In the genomic region with DNA sequence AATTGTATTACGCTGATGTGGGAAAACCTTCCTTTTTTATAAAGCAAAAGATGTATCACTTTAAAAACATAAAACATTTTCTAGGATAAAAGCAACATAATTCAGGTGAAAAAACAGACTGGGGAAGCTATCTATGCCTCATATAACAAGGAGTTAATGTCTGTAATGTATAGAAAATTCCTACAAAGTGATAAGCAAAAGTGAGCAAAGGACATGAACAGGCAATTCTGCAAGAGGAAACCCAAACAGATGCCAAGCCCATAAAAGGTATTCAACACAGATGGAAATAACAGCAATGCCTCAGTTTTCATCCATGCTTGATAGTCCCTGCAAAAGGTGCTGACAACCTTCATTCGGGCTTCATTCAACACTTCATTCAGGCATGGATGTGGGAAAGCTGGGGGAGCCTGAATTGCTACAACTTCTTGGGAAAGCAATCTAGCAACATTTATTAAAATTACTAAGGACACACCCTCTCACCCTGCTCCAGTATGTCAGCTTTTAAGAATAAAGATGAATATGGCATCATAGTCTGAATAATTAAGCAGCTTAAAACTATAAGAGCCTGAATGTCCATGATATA, we compare ENCODE assay signal across 1 cellular context.
TF ChIP-seq lines count a peak whose summit lies in the region.

No MANE protein-coding gene starts in this region.

TF ChIP-seq in HepG2, 621 proteins besides CTCF, POLR2A, EP300 and RAD21 (continued from another document):
- TF ChIP-seq, protein P1, sequence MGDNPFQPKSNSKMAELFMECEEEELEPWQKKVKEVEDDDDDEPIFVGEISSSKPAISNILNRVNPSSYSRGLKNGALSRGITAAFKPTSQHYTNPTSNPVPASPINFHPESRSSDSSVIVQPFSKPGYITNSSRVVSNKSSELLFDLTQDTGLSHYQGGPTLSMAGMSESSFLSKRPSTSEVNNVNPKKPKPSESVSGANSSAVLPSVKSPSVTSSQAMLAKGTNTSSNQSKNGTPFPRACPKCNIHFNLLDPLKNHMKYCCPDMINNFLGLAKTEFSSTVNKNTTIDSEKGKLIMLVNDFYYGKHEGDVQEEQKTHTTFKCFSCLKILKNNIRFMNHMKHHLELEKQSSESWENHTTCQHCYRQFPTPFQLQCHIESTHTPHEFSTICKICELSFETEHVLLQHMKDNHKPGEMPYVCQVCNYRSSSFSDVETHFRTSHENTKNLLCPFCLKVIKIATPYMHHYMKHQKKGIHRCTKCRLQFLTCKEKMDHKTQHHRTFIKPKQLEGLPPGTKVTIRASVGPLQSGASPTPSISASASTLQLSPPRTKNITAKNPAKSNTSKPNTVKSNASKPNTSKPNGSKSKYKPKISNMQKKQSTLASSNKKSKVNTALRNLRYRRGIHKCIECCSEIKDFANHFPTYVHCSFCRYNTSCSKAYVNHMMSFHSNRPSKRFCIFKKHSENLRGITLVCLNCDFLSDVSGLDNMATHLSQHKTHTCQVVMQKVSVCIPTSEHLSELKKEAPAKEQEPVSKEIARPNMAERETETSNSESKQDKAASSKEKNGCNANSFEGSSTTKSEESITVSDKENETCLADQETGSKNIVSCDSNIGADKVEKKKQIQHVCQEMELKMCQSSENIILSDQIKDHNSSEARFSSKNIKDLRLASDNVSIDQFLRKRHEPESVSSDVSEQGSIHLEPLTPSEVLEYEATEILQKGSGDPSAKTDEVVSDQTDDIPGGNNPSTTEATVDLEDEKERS (CRISPR knock-in tag; IDR thresholded peaks at IDR 0.05) = no peak
- TF ChIP-seq, protein P2, sequence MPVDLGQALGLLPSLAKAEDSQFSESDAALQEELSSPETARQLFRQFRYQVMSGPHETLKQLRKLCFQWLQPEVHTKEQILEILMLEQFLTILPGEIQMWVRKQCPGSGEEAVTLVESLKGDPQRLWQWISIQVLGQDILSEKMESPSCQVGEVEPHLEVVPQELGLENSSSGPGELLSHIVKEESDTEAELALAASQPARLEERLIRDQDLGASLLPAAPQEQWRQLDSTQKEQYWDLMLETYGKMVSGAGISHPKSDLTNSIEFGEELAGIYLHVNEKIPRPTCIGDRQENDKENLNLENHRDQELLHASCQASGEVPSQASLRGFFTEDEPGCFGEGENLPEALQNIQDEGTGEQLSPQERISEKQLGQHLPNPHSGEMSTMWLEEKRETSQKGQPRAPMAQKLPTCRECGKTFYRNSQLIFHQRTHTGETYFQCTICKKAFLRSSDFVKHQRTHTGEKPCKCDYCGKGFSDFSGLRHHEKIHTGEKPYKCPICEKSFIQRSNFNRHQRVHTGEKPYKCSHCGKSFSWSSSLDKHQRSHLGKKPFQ (CRISPR knock-in tag; IDR thresholded peaks at IDR 0.05; ENCODE audit: insufficient replicate concordance) = no peak
- no peak for TF ChIP-seq TCF7 (IDR thresholded peaks at IDR 0.05; ENCODE audit: low read depth)
- TF ChIP-seq, protein P3, sequence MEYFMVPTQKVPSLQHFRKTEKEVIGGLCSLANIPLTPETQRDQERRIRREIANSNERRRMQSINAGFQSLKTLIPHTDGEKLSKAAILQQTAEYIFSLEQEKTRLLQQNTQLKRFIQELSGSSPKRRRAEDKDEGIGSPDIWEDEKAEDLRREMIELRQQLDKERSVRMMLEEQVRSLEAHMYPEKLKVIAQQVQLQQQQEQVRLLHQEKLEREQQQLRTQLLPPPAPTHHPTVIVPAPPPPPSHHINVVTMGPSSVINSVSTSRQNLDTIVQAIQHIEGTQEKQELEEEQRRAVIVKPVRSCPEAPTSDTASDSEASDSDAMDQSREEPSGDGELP (IDR thresholded peaks at IDR 0.05; ENCODE audit: borderline replicate concordance, low read depth) = no peak
- TF ChIP-seq ZKSCAN1 (IDR thresholded peaks at IDR 0.05; ENCODE audit: low read length) = no peak
- TF ChIP-seq FOXP1 (IDR thresholded peaks at IDR 0.05) = no peak
- no peak for TF ChIP-seq FOXP1 (CRISPR knock-in tag; IDR thresholded peaks at IDR 0.05)
- no peak for TF ChIP-seq MBNL3 (CRISPR knock-in tag; conservative IDR thresholded peaks at IDR 0.05)
- TF ChIP-seq SOX6 (IDR thresholded peaks at IDR 0.05) = no peak
- TF ChIP-seq SOX6 (CRISPR knock-in tag; IDR thresholded peaks at IDR 0.05) = no peak
- TF ChIP-seq DNMT1 (CRISPR knock-in tag; IDR thresholded peaks at IDR 0.05) = no peak
- TF ChIP-seq ZNF558 (CRISPR knock-in tag; IDR thresholded peaks at IDR 0.05; ENCODE audit: borderline replicate concordance) = no peak
- no peak for TF ChIP-seq IKZF1 (IDR thresholded peaks at IDR 0.05)
- no peak for TF ChIP-seq RNF2 (conservative IDR thresholded peaks at IDR 0.05; ENCODE audit: low read depth)
- TF ChIP-seq, protein P4, sequence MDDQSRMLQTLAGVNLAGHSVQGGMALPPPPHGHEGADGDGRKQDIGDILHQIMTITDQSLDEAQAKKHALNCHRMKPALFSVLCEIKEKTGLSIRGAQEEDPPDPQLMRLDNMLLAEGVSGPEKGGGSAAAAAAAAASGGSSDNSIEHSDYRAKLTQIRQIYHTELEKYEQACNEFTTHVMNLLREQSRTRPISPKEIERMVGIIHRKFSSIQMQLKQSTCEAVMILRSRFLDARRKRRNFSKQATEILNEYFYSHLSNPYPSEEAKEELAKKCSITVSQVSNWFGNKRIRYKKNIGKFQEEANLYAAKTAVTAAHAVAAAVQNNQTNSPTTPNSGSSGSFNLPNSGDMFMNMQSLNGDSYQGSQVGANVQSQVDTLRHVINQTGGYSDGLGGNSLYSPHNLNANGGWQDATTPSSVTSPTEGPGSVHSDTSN (CRISPR knock-in tag; IDR thresholded peaks at IDR 0.05; ENCODE audit: borderline replicate concordance) = no peak
- TF ChIP-seq RBM22 (optimal IDR thresholded peaks at IDR 0.05; ENCODE audit: low read length) = peak; percentile 99
- TF ChIP-seq, protein P5, sequence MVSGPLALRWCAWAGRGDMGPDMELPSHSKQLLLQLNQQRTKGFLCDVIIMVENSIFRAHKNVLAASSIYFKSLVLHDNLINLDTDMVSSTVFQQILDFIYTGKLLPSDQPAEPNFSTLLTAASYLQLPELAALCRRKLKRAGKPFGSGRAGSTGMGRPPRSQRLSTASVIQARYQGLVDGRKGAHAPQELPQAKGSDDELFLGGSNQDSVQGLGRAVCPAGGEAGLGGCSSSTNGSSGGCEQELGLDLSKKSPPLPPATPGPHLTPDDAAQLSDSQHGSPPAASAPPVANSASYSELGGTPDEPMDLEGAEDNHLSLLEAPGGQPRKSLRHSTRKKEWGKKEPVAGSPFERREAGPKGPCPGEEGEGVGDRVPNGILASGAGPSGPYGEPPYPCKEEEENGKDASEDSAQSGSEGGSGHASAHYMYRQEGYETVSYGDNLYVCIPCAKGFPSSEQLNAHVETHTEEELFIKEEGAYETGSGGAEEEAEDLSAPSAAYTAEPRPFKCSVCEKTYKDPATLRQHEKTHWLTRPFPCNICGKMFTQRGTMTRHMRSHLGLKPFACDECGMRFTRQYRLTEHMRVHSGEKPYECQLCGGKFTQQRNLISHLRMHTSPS (CRISPR knock-in tag; IDR thresholded peaks at IDR 0.05; ENCODE audit: low read depth) = no peak
- TF ChIP-seq ZNF496 (CRISPR knock-in tag; IDR thresholded peaks at IDR 0.05; ENCODE audit: insufficient replicate concordance) = no peak
- TF ChIP-seq, protein P6, sequence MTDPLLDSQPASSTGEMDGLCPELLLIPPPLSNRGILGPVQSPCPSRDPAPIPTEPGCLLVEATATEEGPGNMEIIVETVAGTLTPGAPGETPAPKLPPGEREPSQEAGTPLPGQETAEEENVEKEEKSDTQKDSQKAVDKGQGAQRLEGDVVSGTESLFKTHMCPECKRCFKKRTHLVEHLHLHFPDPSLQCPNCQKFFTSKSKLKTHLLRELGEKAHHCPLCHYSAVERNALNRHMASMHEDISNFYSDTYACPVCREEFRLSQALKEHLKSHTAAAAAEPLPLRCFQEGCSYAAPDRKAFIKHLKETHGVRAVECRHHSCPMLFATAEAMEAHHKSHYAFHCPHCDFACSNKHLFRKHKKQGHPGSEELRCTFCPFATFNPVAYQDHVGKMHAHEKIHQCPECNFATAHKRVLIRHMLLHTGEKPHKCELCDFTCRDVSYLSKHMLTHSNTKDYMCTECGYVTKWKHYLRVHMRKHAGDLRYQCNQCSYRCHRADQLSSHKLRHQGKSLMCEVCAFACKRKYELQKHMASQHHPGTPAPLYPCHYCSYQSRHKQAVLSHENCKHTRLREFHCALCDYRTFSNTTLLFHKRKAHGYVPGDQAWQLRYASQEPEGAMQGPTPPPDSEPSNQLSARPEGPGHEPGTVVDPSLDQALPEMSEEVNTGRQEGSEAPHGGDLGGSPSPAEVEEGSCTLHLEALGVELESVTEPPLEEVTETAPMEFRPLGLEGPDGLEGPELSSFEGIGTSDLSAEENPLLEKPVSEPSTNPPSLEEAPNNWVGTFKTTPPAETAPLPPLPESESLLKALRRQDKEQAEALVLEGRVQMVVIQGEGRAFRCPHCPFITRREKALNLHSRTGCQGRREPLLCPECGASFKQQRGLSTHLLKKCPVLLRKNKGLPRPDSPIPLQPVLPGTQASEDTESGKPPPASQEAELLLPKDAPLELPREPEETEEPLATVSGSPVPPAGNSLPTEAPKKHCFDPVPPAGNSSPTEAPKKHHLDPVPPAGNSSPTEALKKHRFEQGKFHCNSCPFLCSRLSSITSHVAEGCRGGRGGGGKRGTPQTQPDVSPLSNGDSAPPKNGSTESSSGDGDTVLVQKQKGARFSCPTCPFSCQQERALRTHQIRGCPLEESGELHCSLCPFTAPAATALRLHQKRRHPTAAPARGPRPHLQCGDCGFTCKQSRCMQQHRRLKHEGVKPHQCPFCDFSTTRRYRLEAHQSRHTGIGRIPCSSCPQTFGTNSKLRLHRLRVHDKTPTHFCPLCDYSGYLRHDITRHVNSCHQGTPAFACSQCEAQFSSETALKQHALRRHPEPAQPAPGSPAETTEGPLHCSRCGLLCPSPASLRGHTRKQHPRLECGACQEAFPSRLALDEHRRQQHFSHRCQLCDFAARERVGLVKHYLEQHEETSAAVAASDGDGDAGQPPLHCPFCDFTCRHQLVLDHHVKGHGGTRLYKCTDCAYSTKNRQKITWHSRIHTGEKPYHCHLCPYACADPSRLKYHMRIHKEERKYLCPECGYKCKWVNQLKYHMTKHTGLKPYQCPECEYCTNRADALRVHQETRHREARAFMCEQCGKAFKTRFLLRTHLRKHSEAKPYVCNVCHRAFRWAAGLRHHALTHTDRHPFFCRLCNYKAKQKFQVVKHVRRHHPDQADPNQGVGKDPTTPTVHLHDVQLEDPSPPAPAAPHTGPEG (CRISPR knock-in tag; IDR thresholded peaks at IDR 0.05) = no peak
- no peak for TF ChIP-seq KDM1A (CRISPR knock-in tag; IDR thresholded peaks at IDR 0.05)
- no peak for TF ChIP-seq ZNF670 (CRISPR knock-in tag; IDR thresholded peaks at IDR 0.05; ENCODE audit: borderline replicate concordance)
- no peak for TF ChIP-seq TBP (CRISPR knock-in tag; IDR thresholded peaks at IDR 0.05)
